ENCODE assay signal across 18 cellular contexts in genomic region chr12:114408415-114408814, GRCh38. TPM values are rescaled to one million over a fixed set of nuclear protein-coding genes. Genes with fewer than 3 reads are reported as not detected.
DNase-seq lines count a peak whose midpoint lies in the region; ATAC-seq and TF ChIP-seq lines count a peak whose summit lies in the region.
"Had no signal": no experiment of that assay in that cellular context is flagged by ENCODE, and none has a peak within 500 bp of the region (broad histone marks: within the 10 kb centered on the region; RNA-seq: fewer than 3 reads in every experiment).

No MANE protein-coding gene starts in this region.

- H3K27me3 ChIP-seq in AG04450 (ENCODE audit: control insufficient read depth, insufficient read depth, low read length) = no peaks in the 10 kb centered on the region

- TF ChIP-seq CTCF in AG04450 (IDR thresholded peaks at IDR 0.05; ENCODE audit: low read depth, low read length) (no peak), coronary artery (IDR thresholded peaks at IDR 0.05) (no peak), mesothelial cell of epicardium (IDR thresholded peaks at IDR 0.05; ENCODE audit: unreplicated experiment) (no peak)

- CTCF ChIA-PET in AG04450 (lab: Charles Lee) = interaction anchor here (1.1 to 1.5 kb wide), 3 partner anchors 67 to 100 kb away, joined by 3 to 4 read pairs (median 3); no protein-coding TSS in a partner anchor

- ATAC-seq in GM21381 (IDR thresholded peaks at IDR 0.05; ENCODE audit: unreplicated experiment) = no peak

- H3K4me3 ChIP-seq in AG04450 (ENCODE audit: low read depth, low read length) = peak overlapping the region; percentile 83
- H3K4me3 ChIP-seq in coronary artery = peak overlapping the region; percentile 64

- H3K9me3 Mint-ChIP-seq in mesothelial cell of epicardium = no peaks in the 10 kb centered on the region

- H3K27ac ChIP-seq in AG04450 (ENCODE audit: low read depth, low read length) = peak overlapping the region; percentile 94
- peak overlapping the region; percentile 18 to 36 for H3K27ac ChIP-seq in coronary artery
- H3K27ac ChIP-seq: pancreas had no signal

- H3K4me1 Mint-ChIP-seq in mesothelial cell of epicardium = peaks cover 13% of the 10 kb centered on the region

- POLR2A ChIA-PET in AG04450 (lab: Yijun Ruan, JAX) = interaction anchor here (2.3 kb wide), 1 partner anchor 11 kb away, joined by 13 read pairs; no protein-coding TSS in a partner anchor

- peak overlapping the region; percentile 61 for H3K4me3 Mint-ChIP-seq in mesothelial cell of epicardium

- no peaks in the 10 kb centered on the region; the same call in 1 of the 2 replicates for H3K9me3 ChIP-seq in AG04450 (ENCODE audit: control insufficient read depth, insufficient read depth, low read length)
- H3K9me3 ChIP-seq: pancreas had no signal

- H3K27ac Mint-ChIP-seq in mesothelial cell of epicardium = peak overlapping the region; percentile 81
- H3K27ac Mint-ChIP-seq: CD4-positive, CD25-positive, alpha-beta regulatory T cell had no signal

- DNase-seq in AG04450 (ENCODE audit: low read depth, low spot score) = no peak
- peak; percentile 69 for DNase-seq in EH (ENCODE audit: low read depth)
- no peak for DNase-seq in coronary artery (ENCODE audit: low spot score)
- DNase-seq in mesothelial cell of epicardium (ENCODE audit: low spot score in 2 of 2, unreplicated experiment in 2 of 2) = no peak
- DNase-seq in hepatic stellate cell (ENCODE audit: low spot score) = no peak
- DNase-seq in mesenteric fat pad (ENCODE audit: low spot score) = no peak
- no peak for DNase-seq in epidermal melanocyte (ENCODE audit: insufficient read length, low spot score)
- DNase-seq: activated CD4-positive, alpha-beta T cell treated with anti-CD3 and anti-CD28 coated beads for 4 hours; activated effector memory CD4-positive, alpha-beta T cell treated with anti-CD3 and anti-CD28 coated beads, Interleukin-2, amount 50 U/mL, for 16 hours; CD4-positive, CD25-positive, alpha-beta regulatory T cell; midbrain; NCI-H187 treated with DMSO at 0.1 percent for 48 hours; NCI-H524 treated with DMSO at 0.1 percent for 48 hours had no signal

- peaks cover 100% of the 10 kb centered on the region for H3K27me3 Mint-ChIP-seq in mesothelial cell of epicardium (ENCODE audit: low read depth)

- H3K36me3 Mint-ChIP-seq in mesothelial cell of epicardium = no peaks in the 10 kb centered on the region
- H3K36me3 Mint-ChIP-seq: CD4-positive, CD25-positive, alpha-beta regulatory T cell had no signal

RNA-seq across cellular contexts. Expression of gene TBX5, which starts 2.5 kb away (rescaled TPM):
- 14.2 and 16.8 TPM in 2 replicates for polyA plus RNA-seq in AG04450 (2011; rRNA removed)
- polyA minus RNA-seq in AG04450 (2011; rRNA and poly(A)+ RNA removed) = 26.3 and 27.1 TPM in 2 replicates
- total RNA-seq in mesothelial cell of epicardium = 8.4 to 9.7 TPM (median 9.3 TPM) in 3 replicates
- total RNA-seq in mesenteric fat pad = not detected
- total RNA-seq: CD4-positive, CD25-positive, alpha-beta regulatory T cell; G401; LHCN-M2; pancreas; T-helper 1 cell treated with Interleukin-12 subunit alpha and Interleukin-12 subunit beta and Interleukin-4 antibody, amounts not matched to agents 30 ng/mL and 1 ng/mL, for 36 hours had no signal
- polyA plus RNA-seq: CD4-positive, CD25-positive, alpha-beta regulatory T cell had no signal
